8 cellular contexts compared by ENCODE assay signal in genomic region chr16:86044241-86044671, GRCh38.
DNase-seq lines count a peak whose midpoint lies in the region; ATAC-seq and TF ChIP-seq lines count a peak whose summit lies in the region.

No MANE protein-coding gene starts in this region.

- no peaks in the 10 kb centered on the region for H3K4me1 Mint-ChIP-seq in CD14-positive monocyte
- H3K4me1 Mint-ChIP-seq in activated CD4-positive, alpha-beta T cell treated with anti-CD3 and anti-CD28 coated beads, Interleukin-2, amount 10 ng/mL, durations not matched to agents 7 days and 5 days = peaks cover 12% of the 10 kb centered on the region

- no peaks in the 10 kb centered on the region for H3K36me3 Mint-ChIP-seq in CD14-positive monocyte
- H3K36me3 Mint-ChIP-seq in activated CD4-positive, alpha-beta T cell treated with anti-CD3 and anti-CD28 coated beads, Interleukin-2, amount 10 ng/mL, durations not matched to agents 7 days and 5 days (ENCODE audit: low read depth) = no peaks in the 10 kb centered on the region

- no peak overlapping the region for H3K4me3 ChIP-seq in fibroblast of the aortic adventitia (ENCODE audit: low read depth, low read length)
- no peak overlapping the region for H3K4me3 ChIP-seq in sigmoid colon

- intact Hi-C loops in CD14-positive monocyte (cut with micrococcal nuclease) (no loop called here), sigmoid colon (cut with DNase I) (no loop called here)

- H3K36me3 ChIP-seq in sigmoid colon = no peaks in the 10 kb centered on the region

- no peak for TF ChIP-seq POLR2A in sigmoid colon (IDR thresholded peaks at IDR 0.05)

- WGBS in sigmoid colon, 2 donors = 46 to 69% methylated on average over 11 of the region's 11 CpGs

- no peak for TF ChIP-seq EP300 in sigmoid colon (IDR thresholded peaks at IDR 0.05)

- no peaks in the 10 kb centered on the region for H3K4me1 ChIP-seq in sigmoid colon

- CTCF ChIA-PET in activated CD4-positive, alpha-beta T cell treated with anti-CD3 and anti-CD28 coated beads, Interleukin-2, amount 10 ng/mL, durations not matched to agents 7 days and 5 days (lab: Charles Lee) = interaction anchor here (1.0 kb wide), 1 partner anchor 16 kb away, joined by 3 read pairs; no protein-coding TSS in a partner anchor

- ATAC-seq in HG02938 (IDR thresholded peaks at IDR 0.05; ENCODE audit: unreplicated experiment) = no peak
- no peak for ATAC-seq in HG03159 (IDR thresholded peaks at IDR 0.05; ENCODE audit: unreplicated experiment)

- H3K9me3 ChIP-seq in sigmoid colon = no peaks in the 10 kb centered on the region

- no peak overlapping the region for H3K27ac ChIP-seq in sigmoid colon

- POLR2A ChIA-PET in activated CD4-positive, alpha-beta T cell treated with anti-CD3 and anti-CD28 coated beads, Interleukin-2, amount 10 ng/mL, durations not matched to agents 7 days and 5 days (lab: Charles Lee) = no interaction called here

- H3K9me3 Mint-ChIP-seq in CD14-positive monocyte = peaks cover 0 to 2% (median 0%) of the 10 kb centered on the region in 7 donors
- H3K9me3 Mint-ChIP-seq in activated CD4-positive, alpha-beta T cell treated with anti-CD3 and anti-CD28 coated beads, Interleukin-2, amount 10 ng/mL, durations not matched to agents 7 days and 5 days = no peaks in the 10 kb centered on the region

- H3K27ac Mint-ChIP-seq in CD14-positive monocyte = no peak overlapping the region
- no peak overlapping the region for H3K27ac Mint-ChIP-seq in activated CD4-positive, alpha-beta T cell treated with anti-CD3 and anti-CD28 coated beads, Interleukin-2, amount 10 ng/mL, durations not matched to agents 7 days and 5 days

- peak; percentile 86 for TF ChIP-seq CTCF in CD14-positive monocyte (IDR thresholded peaks at IDR 0.05)
- TF ChIP-seq CTCF in fibroblast of the aortic adventitia (IDR thresholded peaks at IDR 0.05; ENCODE audit: insufficient read depth, low read length) = peak; percentile 63
- TF ChIP-seq CTCF in sigmoid colon (IDR thresholded peaks at IDR 0.05) = peak in 3 of 4 experiments; percentile 20 to 55 (median 43)

- peaks cover 21 to 61% (median 41%) of the 10 kb centered on the region in 3 donors for H3K27me3 Mint-ChIP-seq in CD14-positive monocyte (ENCODE audit: low read depth in 3 of 3)
- H3K27me3 Mint-ChIP-seq in activated CD4-positive, alpha-beta T cell treated with anti-CD3 and anti-CD28 coated beads, Interleukin-2, amount 10 ng/mL, durations not matched to agents 7 days and 5 days = peaks cover 21% of the 10 kb centered on the region

- no peak for DNase-seq in CD14-positive monocyte (ENCODE audit: low spot score)
- DNase-seq in HT1080 (ENCODE audit: low read depth) = peak; percentile 18
- peak; percentile 46 for DNase-seq in activated CD4-positive, alpha-beta T cell treated with anti-CD3 and anti-CD28 coated beads, Interleukin-2, amount 10 ng/mL, durations not matched to agents 7 days and 5 days
- DNase-seq in fibroblast of the aortic adventitia (ENCODE audit: low read depth) = peak; percentile 52
- peak; percentile 78 for DNase-seq in sigmoid colon
- DNase-seq in inferior parietal cortex (ENCODE audit: extremely low spot score) = no peak

- peaks cover 0 to 4% (median 0%) of the 10 kb centered on the region in 3 donors for H3K27me3 ChIP-seq in sigmoid colon

- no peak overlapping the region for H3K4me3 Mint-ChIP-seq in CD14-positive monocyte
- no peak overlapping the region for H3K4me3 Mint-ChIP-seq in activated CD4-positive, alpha-beta T cell treated with anti-CD3 and anti-CD28 coated beads, Interleukin-2, amount 10 ng/mL, durations not matched to agents 7 days and 5 days

Comparison
In these comparisons a context has a peak if more than half of its experiments do, and no peak if none do; other contexts are left out.
1. DNase-seq: peak in HT1080 (single experiment), activated CD4-positive, alpha-beta T cell treated with anti-CD3 and anti-CD28 coated beads, Interleukin-2, amount 10 ng/mL, durations not matched to agents 7 days and 5 days (single experiment), fibroblast of the aortic adventitia (single experiment) and sigmoid colon (single experiment); none in CD14-positive monocyte (single experiment) and inferior parietal cortex (single experiment).
2. Peak in every context shown above with its lines, with median percentiles within 50 percentile points of each other: CTCF ChIP-seq.